9 cellular contexts compared by ENCODE assay signal in genomic region chr11:59756496-59756840, GRCh38. TPM values are rescaled to one million over a fixed set of nuclear protein-coding genes. Genes with fewer than 3 reads are reported as not detected.
DNase-seq lines count a peak whose midpoint lies in the region; ATAC-seq, FAIRE-seq and TF ChIP-seq lines count a peak whose summit lies in the region.
"Had no signal": no experiment of that assay in that cellular context is flagged by ENCODE, and none has a peak within 500 bp of the region (broad histone marks: within the 10 kb centered on the region; RNA-seq: fewer than 3 reads in every experiment).

No MANE protein-coding gene starts in this region.

- no peak for ATAC-seq in HG03439 (IDR thresholded peaks at IDR 0.05; ENCODE audit: unreplicated experiment)

- TF ChIP-seq POLR2A in adrenal gland (IDR thresholded peaks at IDR 0.05), result no peak

- no peaks in the 10 kb centered on the region for H3K9me3 Mint-ChIP-seq in activated CD4-positive, alpha-beta T cell treated with anti-CD3 and anti-CD28 coated beads, Interleukin-2, amount 10 ng/mL, durations not matched to agents 24 days and 14 days

- peaks cover 58% of the 10 kb centered on the region for H3K79me2 ChIP-seq in keratinocyte (ENCODE audit: control insufficient read depth, insufficient read depth, low read length)

- intact Hi-C loops in activated CD4-positive, alpha-beta T cell treated with anti-CD3 and anti-CD28 coated beads, Interleukin-2, amount 10 ng/mL, durations not matched to agents 24 days and 14 days (cut with micrococcal nuclease), result loop anchor here (1.0 to 10.0 kb wide), 3 partner anchors 16 to 438 kb away; no protein-coding TSS in a partner anchor
- intact Hi-C loops in adrenal gland (cut with DNase I), result no loop called here

- peak overlapping the region; percentile 96 for H3K4me3 Mint-ChIP-seq in activated CD4-positive, alpha-beta T cell treated with anti-CD3 and anti-CD28 coated beads, Interleukin-2, amount 10 ng/mL, durations not matched to agents 24 days and 14 days

- no peaks in the 10 kb centered on the region for H3K36me3 ChIP-seq in adrenal gland (replicated peaks in 1 of 2)
- peaks cover 9 to 11% of the 10 kb centered on the region in 2 experiments for H3K36me3 ChIP-seq in keratinocyte (ENCODE audit: control insufficient read depth in 2 of 2, extremely low read depth in 1 of 2, insufficient read depth in 2 of 2, low read length in 2 of 2)
- H3K36me3 ChIP-seq in subcutaneous abdominal adipose tissue (ENCODE audit: control insufficient read depth in 5 of 5, insufficient read depth in 5 of 5, low read length in 5 of 5), result peaks cover 0 to 4% (median 0%) of the 10 kb centered on the region in 5 donors

- H3K4me1 ChIP-seq in adrenal gland (replicated peaks in 1 of 2) (peaks cover 16 to 19% of the 10 kb centered on the region in 2 donors), keratinocyte (ENCODE audit: control insufficient read depth, extremely low read depth, insufficient read depth, low read length) (peaks cover 21% of the 10 kb centered on the region), subcutaneous abdominal adipose tissue (ENCODE audit: control insufficient read depth in 5 of 5, insufficient read depth in 5 of 5, low read length in 5 of 5) (peaks cover 0 to 26% (median 22%) of the 10 kb centered on the region in 5 donors)

- peaks cover 44% of the 10 kb centered on the region for H3K4me1 Mint-ChIP-seq in activated CD4-positive, alpha-beta T cell treated with anti-CD3 and anti-CD28 coated beads, Interleukin-2, amount 10 ng/mL, durations not matched to agents 24 days and 14 days

- peaks cover 2% of the 10 kb centered on the region for H3K36me3 Mint-ChIP-seq in activated CD4-positive, alpha-beta T cell treated with anti-CD3 and anti-CD28 coated beads, Interleukin-2, amount 10 ng/mL, durations not matched to agents 24 days and 14 days (ENCODE audit: low read depth)

- dilution Hi-C loops in keratinocyte (cut with MboI; ENCODE audit: extremely low pct_ligation_motif_present, low sequenced_read_pairs), result no loop called here

- H4K20me1 ChIP-seq in keratinocyte (ENCODE audit: control insufficient read depth, extremely low read depth, insufficient read depth, low read length), result peaks cover 17% of the 10 kb centered on the region

- no peaks in the 10 kb centered on the region for H3K9me3 ChIP-seq in adrenal gland (replicated peaks in 1 of 3)
- H3K9me3 ChIP-seq in keratinocyte (ENCODE audit: control insufficient read depth, low read depth, low read length), result no peaks in the 10 kb centered on the region
- H3K9me3 ChIP-seq in subcutaneous abdominal adipose tissue (ENCODE audit: control insufficient read depth in 5 of 5, low read length in 5 of 5), result no peaks in the 10 kb centered on the region

- peaks cover 15% of the 10 kb centered on the region for H3K9me1 ChIP-seq in keratinocyte (ENCODE audit: control insufficient read depth, extremely low read depth, insufficient read depth, low read length)

- peak overlapping the region; percentile 96 for H3K9ac ChIP-seq in keratinocyte (ENCODE audit: control insufficient read depth, extremely low read depth, insufficient read depth, low read length)
- no peak overlapping the region for H3K9ac ChIP-seq in subcutaneous abdominal adipose tissue (ENCODE audit: low read length in 5 of 5)

- H3K27me3 ChIP-seq in adrenal gland, result no peaks in the 10 kb centered on the region
- H3K27me3 ChIP-seq in keratinocyte (ENCODE audit: control insufficient read depth, extremely low read depth, insufficient read depth, low read length), result no peaks in the 10 kb centered on the region
- no peaks in the 10 kb centered on the region for H3K27me3 ChIP-seq in subcutaneous abdominal adipose tissue (ENCODE audit: control insufficient read depth in 5 of 5, insufficient read depth in 4 of 5, low read length in 5 of 5)

- no peak for DNase-seq in activated CD4-positive, alpha-beta T cell treated with anti-CD3 and anti-CD28 coated beads, Interleukin-2, amount 10 ng/mL, durations not matched to agents 24 days and 14 days
- DNase-seq in activated CD4-positive, alpha-beta T cell treated with anti-CD3 and anti-CD28 coated beads for 4 hours, result no peak
- DNase-seq in adrenal gland, result peak in 2 of 7 donors; percentile 16 to 21
- DNase-seq in keratinocyte (ENCODE audit: low read depth, low spot score), result no peak
- no peak for DNase-seq in stimulated activated CD4-positive, alpha-beta T cell treated with anti-CD3 and anti-CD28 coated beads, Interleukin-4, amount 100 ng/mL, for 24 hours
- no peak for DNase-seq in NCI-H446 treated with DMSO at 0.1 percent for 48 hours (lab: John Stamatoyannopoulos, UW)
- DNase-seq: activated gamma-delta T cell had no signal

- FAIRE-seq in keratinocyte (lab: Jason Lieb, UNC), result peak; percentile 32

- WGBS in adrenal gland, 4 donors, result 22 to 52% (median 32%) methylated on average over 3 of the region's 3 CpGs

- H3K4me2 ChIP-seq in keratinocyte (ENCODE audit: control insufficient read depth, extremely low read depth, insufficient read depth, low read depth, low read length), result peak overlapping the region; percentile 99

- no peak overlapping the region for H3K27ac Mint-ChIP-seq in activated CD4-positive, alpha-beta T cell treated with anti-CD3 and anti-CD28 coated beads, Interleukin-2, amount 10 ng/mL, durations not matched to agents 24 days and 14 days

- H3K27ac ChIP-seq in adrenal gland (peak overlapping the region in 3 of 5 donors; percentile 95 to 98 (median 97)), keratinocyte (ENCODE audit: control insufficient read depth, insufficient read depth, low read length) (peak overlapping the region; percentile 95), subcutaneous abdominal adipose tissue (ENCODE audit: low read depth, low read length) (peak overlapping the region; percentile 83)

- H3K27me3 Mint-ChIP-seq in activated CD4-positive, alpha-beta T cell treated with anti-CD3 and anti-CD28 coated beads, Interleukin-2, amount 10 ng/mL, durations not matched to agents 24 days and 14 days, result no peaks in the 10 kb centered on the region

- H2AFZ ChIP-seq in keratinocyte (ENCODE audit: control insufficient read depth, low read length), result no peak overlapping the region

- no peak for TF ChIP-seq CTCF in adrenal gland (IDR thresholded peaks at IDR 0.05)
- TF ChIP-seq CTCF in keratinocyte (optimal IDR thresholded peaks at IDR 0.05 in 1 of 3, IDR thresholded peaks at IDR 0.05 in 1 of 3, conservative IDR thresholded peaks at IDR 0.05 in 1 of 3; ENCODE audit: extremely low read depth in 1 of 3, insufficient read depth in 2 of 3, low read length in 3 of 3), result no peak

- H3K4me3 ChIP-seq in adrenal gland (peak overlapping the region in 2 of 4 donors; percentile 89 to 92), keratinocyte (ENCODE audit: control insufficient read depth in 2 of 3, extremely low read depth in 1 of 3, insufficient read depth in 2 of 3, low read depth in 1 of 3, low read length in 3 of 3) (peak overlapping the region; percentile 87 to 97 (median 96)), subcutaneous abdominal adipose tissue (ENCODE audit: low read depth in 1 of 5, low read length in 5 of 5) (peak overlapping the region in 2 of 5 donors; percentile 23 to 85)

RNA-seq across cellular contexts. Expression of gene STX3, which starts 1.3 kb away (rescaled TPM):
- total RNA-seq in activated CD4-positive, alpha-beta T cell treated with anti-CD3 and anti-CD28 coated beads, Interleukin-2, amount 10 ng/mL, durations not matched to agents 24 days and 14 days, result 19.2 and 20.1 TPM in 2 replicates
- total RNA-seq in adrenal gland, result 10 to 100 TPM; 18.4 to 63.2 (median 38.0) TPM
- polyA plus RNA-seq in adrenal gland (10 to 100 TPM; 12.3 to 26.3 (median 24.7) TPM), keratinocyte (41.1 to 48.0 TPM (median 42.5 TPM) in 3 replicates)
- polyA plus RNA-seq in keratinocyte (2011; ENCODE audit: low read depth), result 219 TPM
- polyA plus RNA-seq in keratinocyte (2011; cell fraction: cytosol; rRNA removed), result 39.9 and 56.1 TPM in 2 replicates
- 41.3 and 52.1 TPM in 2 replicates for polyA plus RNA-seq in keratinocyte (2011; cell fraction: nucleus; rRNA removed)
- 29.6 and 54.4 TPM in 2 replicates for polyA plus RNA-seq in keratinocyte (2012; ENCODE audit: low replicate concordance)
- polyA minus RNA-seq in keratinocyte, result 12.3 to 36.2 TPM (median 26.5 TPM) in 3 replicates
- polyA minus RNA-seq in keratinocyte (2011; cell fraction: cytosol; rRNA and poly(A)+ RNA removed), result 25.7 TPM
- polyA minus RNA-seq in keratinocyte (2011; cell fraction: nucleus; rRNA and poly(A)+ RNA removed), result 23.3 and 40.3 TPM in 2 replicates

RNA-seq across cellular contexts. Expression of gene OR10V1, which starts 42.8 kb away (rescaled TPM):
- not detected in 2 replicates for total RNA-seq in activated CD4-positive, alpha-beta T cell treated with anti-CD3 and anti-CD28 coated beads, Interleukin-2, amount 10 ng/mL, durations not matched to agents 24 days and 14 days
- not detected for total RNA-seq in adrenal gland
- polyA plus RNA-seq in adrenal gland (not detected), keratinocyte (not detected in 3 replicates)
- not detected for polyA plus RNA-seq in keratinocyte (2011; ENCODE audit: low read depth)
- not detected in 2 replicates for polyA plus RNA-seq in keratinocyte (2011; cell fraction: cytosol; rRNA removed)
- not detected in 2 replicates for polyA plus RNA-seq in keratinocyte (2011; cell fraction: nucleus; rRNA removed)
- polyA plus RNA-seq in keratinocyte (2012; ENCODE audit: low replicate concordance), result not detected in 2 replicates
- polyA minus RNA-seq in keratinocyte, result not detected in 3 replicates
- polyA minus RNA-seq in keratinocyte (2011; cell fraction: cytosol; rRNA and poly(A)+ RNA removed), result not detected
- polyA minus RNA-seq in keratinocyte (2011; cell fraction: nucleus; rRNA and poly(A)+ RNA removed), result not detected in 2 replicates

RNA-seq across cellular contexts. Expression of gene MRPL16, which starts 54.1 kb away (rescaled TPM):
- total RNA-seq in activated CD4-positive, alpha-beta T cell treated with anti-CD3 and anti-CD28 coated beads, Interleukin-2, amount 10 ng/mL, durations not matched to agents 24 days and 14 days, result 96.8 and 97.4 TPM in 2 replicates
- 100 to 1,000 TPM in 1 of 8 donors, 10 to 100 TPM in 7; 47.5 to 101 (median 73.5) TPM for total RNA-seq in adrenal gland
- 100 to 1,000 TPM in 2 of 3 donors, 10 to 100 TPM in 1; 61.5 to 143 (median 107) TPM for polyA plus RNA-seq in adrenal gland
- polyA plus RNA-seq in keratinocyte, result 32.4 to 85.5 TPM (median 72.1 TPM) in 3 replicates
- polyA plus RNA-seq in keratinocyte (2011; ENCODE audit: low read depth), result 17.5 TPM
- 77.8 and 78.6 TPM in 2 replicates for polyA plus RNA-seq in keratinocyte (2011; cell fraction: cytosol; rRNA removed)
- polyA plus RNA-seq in keratinocyte (2011; cell fraction: nucleus; rRNA removed), result 62.9 and 65.1 TPM in 2 replicates
- 20.2 and 55.7 TPM in 2 replicates for polyA plus RNA-seq in keratinocyte (2012; ENCODE audit: low replicate concordance)
- polyA minus RNA-seq in keratinocyte, result 10.5 to 26.3 TPM (median 17.7 TPM) in 3 replicates
- 24.9 TPM for polyA minus RNA-seq in keratinocyte (2011; cell fraction: cytosol; rRNA and poly(A)+ RNA removed)
- 8.4 and 9.9 TPM in 2 replicates for polyA minus RNA-seq in keratinocyte (2011; cell fraction: nucleus; rRNA and poly(A)+ RNA removed)
